Comparison of ENCODE assay signal across 21 cellular contexts in genomic region chr12:109653896-109654295, GRCh38. TPM values are rescaled to one million over a fixed set of nuclear protein-coding genes. Genes with fewer than 3 reads are reported as not detected.
DNase-seq lines count a peak whose midpoint lies in the region; ATAC-seq, FAIRE-seq and TF ChIP-seq lines count a peak whose summit lies in the region.
"Had no signal": no experiment of that assay in that cellular context is flagged by ENCODE, and none has a peak within 500 bp of the region (broad histone marks: within the 10 kb centered on the region; RNA-seq: fewer than 3 reads in every experiment).

No MANE protein-coding gene starts in this region.

- H2BK15ac ChIP-seq in mesenchymal stem cell (ENCODE audit: low read depth, poor library complexity, severe bottlenecking): no peak overlapping the region

- no peak overlapping the region for H3K4ac ChIP-seq in mesenchymal stem cell (ENCODE audit: low read depth in 1 of 2, low read length in 2 of 2)

- 11 to 38% (median 29%) methylated on average over 7 of the region's 7 CpGs for WGBS in small intestine, 3 donors
- 94% methylated on average over 3 of the region's 7 CpGs for WGBS in mesenchymal stem cell

- H3K27me3 ChIP-seq in right atrium auricular region (no peaks in the 10 kb centered on the region), small intestine (ENCODE audit: control insufficient read depth in 2 of 2, insufficient read depth in 2 of 2, low read length in 2 of 2) (peaks cover 0 to under 1% of the 10 kb centered on the region in 2 donors), MG63 (no peaks in the 10 kb centered on the region), mesenchymal stem cell (ENCODE audit: control insufficient read depth in 1 of 2, insufficient read depth in 1 of 2, low read length in 2 of 2) (peaks cover 39 to 84% of the 10 kb centered on the region in 2 experiments)
- H3K27me3 ChIP-seq: SJSA1 had no signal

- no peak overlapping the region for H3K18ac ChIP-seq in mesenchymal stem cell (ENCODE audit: low read depth in 1 of 2, low read length in 2 of 2)

- no peak overlapping the region for H3K4me3 Mint-ChIP-seq in glutamatergic neuron (ENCODE audit: unreplicated experiment)

- no peaks in the 10 kb centered on the region for H3K79me1 ChIP-seq in mesenchymal stem cell (replicated peaks; ENCODE audit: low read length, poor library complexity, severe bottlenecking)

- H4K8ac ChIP-seq in mesenchymal stem cell (ENCODE audit: low read length): no peak overlapping the region

- no peaks in the 10 kb centered on the region for H3K9me3 ChIP-seq in right atrium auricular region
- H3K9me3 ChIP-seq in small intestine (ENCODE audit: control insufficient read depth, low read depth): no peaks in the 10 kb centered on the region
- no peaks in the 10 kb centered on the region for H3K9me3 ChIP-seq in MG63
- no peaks in the 10 kb centered on the region for H3K9me3 ChIP-seq in mesenchymal stem cell (ENCODE audit: control insufficient read depth, low read length)
- H3K9me3 ChIP-seq: SJSA1 had no signal

- intact Hi-C loops in Right ventricle myocardium superior (cut with DNase I): no loop called here

- ATAC-seq in Right ventricle myocardium superior (ENCODE audit: poor library complexity) (peak; percentile 76), left lobe of liver (peak; percentile 36), GM19324 (IDR thresholded peaks at IDR 0.05; ENCODE audit: low FRiP score, unreplicated experiment) (no peak)
- ATAC-seq: HepG2, PC-3 had no signal

- H2BK12ac ChIP-seq in mesenchymal stem cell (ENCODE audit: low read length in 2 of 2): no peak overlapping the region

- no peak overlapping the region for H3K14ac ChIP-seq in mesenchymal stem cell (ENCODE audit: low read length in 2 of 2)

- H3K4me3 ChIP-seq in right atrium auricular region (no peak overlapping the region), small intestine (ENCODE audit: low read depth in 1 of 2, low read length in 2 of 2) (no peak overlapping the region), MG63 (no peak overlapping the region), mesenchymal stem cell (ENCODE audit: insufficient read depth in 1 of 2, low read depth in 1 of 2, low read length in 2 of 2) (no peak overlapping the region)
- H3K4me3 ChIP-seq: SJSA1 had no signal

- H3K36me3 Mint-ChIP-seq in glutamatergic neuron (ENCODE audit: unreplicated experiment): no peaks in the 10 kb centered on the region

- H2AK5ac ChIP-seq in mesenchymal stem cell (ENCODE audit: low read length, severe bottlenecking): no peak overlapping the region

- H3K23ac ChIP-seq in mesenchymal stem cell (ENCODE audit: low read length in 2 of 2): no peak overlapping the region

- H3K4me1 Mint-ChIP-seq in glutamatergic neuron (ENCODE audit: low read depth, unreplicated experiment): peaks cover 45% of the 10 kb centered on the region

- no peak for TF ChIP-seq CTCF in right atrium auricular region (IDR thresholded peaks at IDR 0.05)
- no peak for TF ChIP-seq CTCF in glutamatergic neuron (IDR thresholded peaks at IDR 0.05; ENCODE audit: partially characterized antibody, unreplicated experiment)

- no peak overlapping the region for H2BK5ac ChIP-seq in mesenchymal stem cell (ENCODE audit: low read depth, low read length, poor library complexity, severe bottlenecking)

- H3K27me3 Mint-ChIP-seq in glutamatergic neuron (ENCODE audit: unreplicated experiment): peaks cover 10% of the 10 kb centered on the region

- peaks cover 7% of the 10 kb centered on the region for H3K9me3 Mint-ChIP-seq in glutamatergic neuron (ENCODE audit: unreplicated experiment)

- H3K27ac Mint-ChIP-seq in glutamatergic neuron (ENCODE audit: unreplicated experiment): peak overlapping the region; percentile 57

- no peak overlapping the region for H3K9ac ChIP-seq in mesenchymal stem cell (ENCODE audit: low read length)

- no peak overlapping the region for H4K91ac ChIP-seq in mesenchymal stem cell (ENCODE audit: low read length)

- no peak for FAIRE-seq in small intestine (lab: Jason Lieb, UNC)
- FAIRE-seq: G401.6, HepG2 had no signal

- H2BK120ac ChIP-seq in mesenchymal stem cell (ENCODE audit: low read depth, low read length): no peak overlapping the region

- peak overlapping the region in 1 of 2 donors; percentile 9 for H3K27ac ChIP-seq in right atrium auricular region
- no peak overlapping the region for H3K27ac ChIP-seq in small intestine (ENCODE audit: low read depth in 1 of 2, low read length in 1 of 2)
- no peak overlapping the region for H3K27ac ChIP-seq in mesenchymal stem cell (ENCODE audit: low read length, poor library complexity, severe bottlenecking)
- H3K27ac ChIP-seq: C4-2B, RWPE1, SJSA1 had no signal

- H3K4me1 ChIP-seq in right atrium auricular region (peaks cover 0 to 13% of the 10 kb centered on the region in 2 donors), small intestine (ENCODE audit: control insufficient read depth in 2 of 2, insufficient read depth in 1 of 2, low read depth in 1 of 2, low read length in 1 of 2) (no peaks in the 10 kb centered on the region), mesenchymal stem cell (ENCODE audit: control insufficient read depth, insufficient read depth, low read depth, low read length) (no peaks in the 10 kb centered on the region)
- H3K4me1 ChIP-seq: SJSA1 had no signal

- H3K36me3 ChIP-seq in right atrium auricular region (no peaks in the 10 kb centered on the region), small intestine (ENCODE audit: control insufficient read depth in 2 of 2, insufficient read depth in 2 of 2, low read length in 2 of 2) (no peaks in the 10 kb centered on the region), MG63 (no peaks in the 10 kb centered on the region), mesenchymal stem cell (ENCODE audit: control insufficient read depth in 1 of 2, insufficient read depth in 2 of 2, low read depth in 1 of 2, low read length in 2 of 2) (no peaks in the 10 kb centered on the region)
- H3K36me3 ChIP-seq: SJSA1 had no signal

- no peak overlapping the region for H3K4me2 ChIP-seq in mesenchymal stem cell (ENCODE audit: low read length, poor library complexity, severe bottlenecking)

- DNase-seq in Right ventricle myocardium superior: no peak
- no peak for DNase-seq in right atrium auricular region (ENCODE audit: low spot score)
- DNase-seq in glutamatergic neuron: no peak
- no peak for DNase-seq in left lobe of liver (ENCODE audit: low spot score)
- peak; percentile 66 for DNase-seq in small intestine
- DNase-seq in MG63: no peak
- DNase-seq in mesenchymal stem cell: no peak
- DNase-seq: Calu3, DMS79, KG1, NCI-H1048, NCI-H146, NCI-H2081, NCI-H774, PC-3 had no signal

- H2AFZ ChIP-seq in mesenchymal stem cell (ENCODE audit: low read depth, low read length): no peak overlapping the region

RNA-seq across cellular contexts. Expression of gene FAM222A, which starts 59.7 kb away (rescaled TPM):
- 25.0 TPM for total RNA-seq in Right ventricle myocardium superior
- 10 to 100 TPM; 23.6 to 32.4 TPM for total RNA-seq in right atrium auricular region
- total RNA-seq in glutamatergic neuron (ENCODE audit: unreplicated experiment): 18.1 TPM
- 1.8 TPM for total RNA-seq in left lobe of liver
- polyA plus RNA-seq in small intestine: 1 to 10 TPM; 1.6 to 7.5 (median 3.4) TPM
- total RNA-seq in MG63 (2014; rRNA removed; shearing (Covaris generic); ENCODE audit: low replicate concordance): 0.84 and 1.8 TPM in 2 replicates
- 2.8 TPM for polyA plus RNA-seq in mesenchymal stem cell (2013, experiment 1 of 2)
- 2.5 TPM for polyA plus RNA-seq in mesenchymal stem cell (2013, experiment 2 of 2)
